Comparison of ENCODE assay signal across 9 cellular contexts in the genomic region with DNA sequence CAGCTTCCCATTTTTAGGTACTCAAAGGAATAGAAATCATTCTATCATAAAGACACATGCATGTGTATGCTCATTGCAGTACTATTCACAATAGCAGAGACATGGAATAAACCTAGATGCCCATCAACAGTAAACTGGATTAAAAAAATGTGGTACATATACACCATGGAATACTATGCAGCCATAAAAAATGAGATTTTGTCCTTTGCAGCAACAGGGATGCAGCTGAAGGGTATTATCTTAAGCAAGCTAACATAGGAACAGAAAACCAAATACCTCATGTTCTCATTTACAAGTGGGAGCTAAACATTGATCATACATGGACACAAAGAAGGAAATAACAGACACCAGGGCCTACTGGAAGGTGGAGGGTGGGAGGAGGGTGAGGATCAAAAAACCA. TPM values are rescaled to one million over a fixed set of nuclear protein-coding genes. Genes with fewer than 3 reads are reported as not detected.
"Had no signal": no experiment of that assay in that cellular context is flagged by ENCODE, and none has a peak within 500 bp of the region (broad histone marks: within the 10 kb centered on the region; RNA-seq: fewer than 3 reads in every experiment).

No MANE protein-coding gene starts in this region.

- FAIRE-seq: G401.6, GM12878, GM12891, GM12892, GM18507, GM19239 had no signal

- DNase-seq: GDM1, GF-D8 had no signal

- H3K4me3 ChIP-seq: GM12878 had no signal

- ATAC-seq: GM12878 had no signal

RNA-seq across cellular contexts. Expression of gene COL6A5, which starts 33.1 kb away (rescaled TPM):
- total RNA-seq: G401 had no signal
